Comparison of ENCODE assay signal across 8 cellular contexts in the genomic region with DNA sequence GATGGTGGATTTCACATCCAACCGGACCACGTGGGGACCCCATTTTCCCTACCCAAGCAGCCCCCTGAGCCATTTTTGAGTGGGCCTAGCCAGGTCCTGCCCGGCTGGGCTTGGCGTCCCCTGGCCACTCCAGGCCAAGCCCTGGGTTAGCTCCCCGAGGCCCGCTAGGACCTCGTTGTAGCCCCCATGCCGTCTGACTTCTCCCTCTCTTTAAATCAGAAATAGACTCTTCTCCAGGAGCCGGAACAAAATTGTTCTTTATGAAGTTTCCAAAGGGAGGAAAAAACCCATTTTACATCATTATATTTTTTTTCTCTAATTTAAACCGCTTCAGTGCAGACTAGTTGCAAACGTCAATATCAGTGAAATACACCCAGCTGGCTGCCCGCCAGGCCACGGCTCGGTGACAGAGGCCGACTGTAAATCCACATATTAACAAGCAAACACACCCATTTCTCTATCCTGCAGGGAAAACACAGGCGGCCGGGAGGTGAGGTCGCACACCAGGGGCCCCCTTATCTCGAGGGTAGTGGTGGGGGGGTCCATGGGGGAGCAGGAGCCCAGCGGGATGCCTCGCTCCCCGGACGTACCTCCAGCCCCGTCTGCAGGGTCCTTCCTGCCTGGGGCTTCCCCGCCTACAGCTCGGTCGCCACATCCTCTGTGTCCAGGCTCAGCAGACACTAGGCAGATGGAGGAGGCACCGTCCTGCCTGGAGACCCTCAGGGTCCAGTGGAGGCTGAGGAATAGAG.
DNase-seq lines count a peak whose midpoint lies in the region; ATAC-seq and TF ChIP-seq lines count a peak whose summit lies in the region.

No MANE protein-coding gene starts in this region.

- CTCF ChIA-PET in HCT116 (lab: Charles Lee): no interaction called here

- no peak overlapping the region for H3K27ac ChIP-seq in BLaER1 treated with 17β-estradiol and CSF1 and Interleukin-3, amounts not matched to agents 10 nM and 100 nM
- H3K27ac ChIP-seq in HCT116 (ENCODE audit: low read depth, low read length): peak overlapping the region; percentile 88
- H3K27ac ChIP-seq in stomach: no peak overlapping the region

- peaks cover 31 to 64% (median 59%) of the 10 kb centered on the region in 10 experiments for H3K4me1 ChIP-seq in BLaER1 treated with 17β-estradiol and CSF1 and Interleukin-3, amounts not matched to agents 10 nM and 100 nM
- H3K4me1 ChIP-seq in HCT116 (ENCODE audit: control insufficient read depth in 1 of 2, insufficient read depth in 2 of 2, low read length in 2 of 2) (peaks cover 6 to 24% of the 10 kb centered on the region in 2 experiments), stomach (peaks cover 11 to 18% (median 15%) of the 10 kb centered on the region in 4 donors)

- H3K4me3 ChIP-seq in BLaER1 treated with 17β-estradiol and CSF1 and Interleukin-3, amounts not matched to agents 10 nM and 100 nM: peak overlapping the region in 5 of 10 experiments; percentile 25 to 47 (median 36); a peak in 6 of 20 replicates
- H3K4me3 ChIP-seq in HCT116 (replicated peaks in 1 of 2; ENCODE audit: low read depth in 1 of 2, low read length in 2 of 2): peak overlapping the region; percentile 94 to 100
- H3K4me3 ChIP-seq in fibroblast of villous mesenchyme (ENCODE audit: low read depth, low read length): no peak overlapping the region
- peak overlapping the region in 2 of 4 donors; percentile 23 to 33 for H3K4me3 ChIP-seq in stomach

- RAD21 ChIA-PET in HCT116 (lab: Charles Lee; ENCODE audit: low non-redundant PET in 1 of 2, low total read pairs in 2 of 2, uncharacterized antibody in 2 of 2, unreplicated experiment in 2 of 2): no interaction called here

- no peaks in the 10 kb centered on the region for H3K27me3 Mint-ChIP-seq in T-helper 2 cell treated with Interferon-gamma antibody and Interleukin-4, amounts not matched to agents 5 μg/mL and 100 μg/mL, for 36 hours (ENCODE audit: low read depth)

- 0 out of 2 replicates have a peak, but pooled peaks have one; percentile 3 for ATAC-seq in HCT116
- no peak for ATAC-seq in HG03045 (IDR thresholded peaks at IDR 0.05; ENCODE audit: unreplicated experiment)

- H3K79me2 ChIP-seq in HCT116 (ENCODE audit: insufficient read depth, low read length): peaks cover 30% of the 10 kb centered on the region

- BruUV-seq in HCT116 (replicated peaks; lab: Mats Ljungman, UMichigan): TSS peak; percentile 97

- H3K4me1 Mint-ChIP-seq in T-helper 2 cell treated with Interferon-gamma antibody and Interleukin-4, amounts not matched to agents 5 μg/mL and 100 μg/mL, for 36 hours (ENCODE audit: low read depth): peaks cover 20% of the 10 kb centered on the region

- H3K27ac Mint-ChIP-seq in T-helper 2 cell treated with Interferon-gamma antibody and Interleukin-4, amounts not matched to agents 5 μg/mL and 100 μg/mL, for 36 hours: no peak overlapping the region

- no peak for TF ChIP-seq EP300 in stomach (IDR thresholded peaks at IDR 0.05)

- H3K9ac ChIP-seq in BLaER1 treated with 17β-estradiol and CSF1 and Interleukin-3, amounts not matched to agents 10 nM and 100 nM: peak overlapping the region in 3 of 11 experiments; percentile 4 to 9 (median 8); a peak in 4 of 22 replicates
- H3K9ac ChIP-seq in HCT116 (ENCODE audit: low read length): peak overlapping the region; percentile 99

- WGBS in stomach, 5 donors: 11 to 19% (median 17%) methylated on average over 18 to 28 of the region's 28 CpGs

- H3K9me3 ChIP-seq in BLaER1 treated with 17β-estradiol and CSF1 and Interleukin-3, amounts not matched to agents 10 nM and 100 nM (replicated peaks in 1 of 11): no peaks in the 10 kb centered on the region
- H3K9me3 ChIP-seq in HCT116 (ENCODE audit: control insufficient read depth in 1 of 2, insufficient read depth in 1 of 2, low read depth in 1 of 2, low read length in 2 of 2): no peaks in the 10 kb centered on the region
- no peaks in the 10 kb centered on the region for H3K9me3 ChIP-seq in stomach

- peak overlapping the region; percentile 53 to 92 (median 83) for H3K4me2 ChIP-seq in BLaER1 treated with 17β-estradiol and CSF1 and Interleukin-3, amounts not matched to agents 10 nM and 100 nM
- peak overlapping the region; percentile 99 for H3K4me2 ChIP-seq in HCT116 (ENCODE audit: low read length)

- POLR2A ChIA-PET in HCT116 (lab: Charles Lee): interaction anchor here (0.7 kb wide), 1 partner anchor 135 kb away, joined by 3 read pairs; no protein-coding TSS in a partner anchor

- no peak for TF ChIP-seq RAD21 in HCT116 (IDR thresholded peaks at IDR 0.05; ENCODE audit: low read depth)

- intact Hi-C loops in HCT116 (cut with micrococcal nuclease) (no loop called here), stomach (cut with DNase I; ENCODE audit: low total_unique reads) (no loop called here)

- TF ChIP-seq POLR2A in HCT116 (IDR thresholded peaks at IDR 0.05; ENCODE audit: borderline replicate concordance, extremely low read depth, insufficient read depth, insufficient read length) (no peak), stomach (IDR thresholded peaks at IDR 0.05) (no peak)

- no peaks in the 10 kb centered on the region for H3K36me3 Mint-ChIP-seq in T-helper 2 cell treated with Interferon-gamma antibody and Interleukin-4, amounts not matched to agents 5 μg/mL and 100 μg/mL, for 36 hours (ENCODE audit: low read depth)

- H3K9me3 Mint-ChIP-seq in T-helper 2 cell treated with Interferon-gamma antibody and Interleukin-4, amounts not matched to agents 5 μg/mL and 100 μg/mL, for 36 hours: no peaks in the 10 kb centered on the region

- no peak for TF ChIP-seq CTCF in HCT116 (IDR thresholded peaks at IDR 0.05 in 2 of 3, conservative IDR thresholded peaks at IDR 0.05 in 1 of 3; ENCODE audit: borderline replicate concordance in 1 of 3, insufficient read depth in 1 of 3, low read depth in 2 of 3, low read length in 2 of 3)
- no peak for TF ChIP-seq CTCF in fibroblast of villous mesenchyme (IDR thresholded peaks at IDR 0.05; ENCODE audit: insufficient read depth, low read depth, low read length)
- no peak for TF ChIP-seq CTCF in stomach (IDR thresholded peaks at IDR 0.05)

- no peak for DNase-seq in HCT116 (ENCODE audit: low read depth, low spot score)
- no peak for DNase-seq in T-helper 2 cell treated with Interferon-gamma antibody and Interleukin-4, amounts not matched to agents 5 μg/mL and 100 μg/mL, for 36 hours (ENCODE audit: low spot score)
- DNase-seq in fibroblast of villous mesenchyme (ENCODE audit: low read depth): peak; percentile 22
- DNase-seq in stomach: peak; percentile 76
- no peak for DNase-seq in kidney glomerular epithelial cell (lab: John Stamatoyannopoulos, UW)
- no peak for DNase-seq in putamen (ENCODE audit: low spot score)

- H3K9me2 ChIP-seq in HCT116 (ENCODE audit: insufficient read depth): no peaks in the 10 kb centered on the region

- H4K20me1 ChIP-seq in BLaER1 treated with 17β-estradiol and CSF1 and Interleukin-3, amounts not matched to agents 10 nM and 100 nM: peaks cover 0 to 42% (median 9%) of the 10 kb centered on the region in 11 experiments; a peak in 7 of 22 replicates
- no peaks in the 10 kb centered on the region for H4K20me1 ChIP-seq in HCT116 (ENCODE audit: insufficient read depth)

- peaks cover 0 to 7% (median 0%) of the 10 kb centered on the region in 11 experiments; a peak in 1 of 22 replicates for H3K36me3 ChIP-seq in BLaER1 treated with 17β-estradiol and CSF1 and Interleukin-3, amounts not matched to agents 10 nM and 100 nM
- H3K36me3 ChIP-seq in HCT116 (ENCODE audit: control insufficient read depth in 1 of 2, insufficient read depth in 2 of 2, low read length in 2 of 2): peaks cover 0 to 15% of the 10 kb centered on the region in 2 experiments; a peak in 1 of 4 replicates
- no peaks in the 10 kb centered on the region for H3K36me3 ChIP-seq in stomach

- H2AFZ ChIP-seq in HCT116 (ENCODE audit: low read depth, low read length, poor library complexity, severe bottlenecking): no peak overlapping the region

- peak overlapping the region; percentile 29 for H3K4me3 Mint-ChIP-seq in T-helper 2 cell treated with Interferon-gamma antibody and Interleukin-4, amounts not matched to agents 5 μg/mL and 100 μg/mL, for 36 hours

- H3K27me3 ChIP-seq in BLaER1 treated with 17β-estradiol and CSF1 and Interleukin-3, amounts not matched to agents 10 nM and 100 nM: peaks cover 10 to 44% (median 26%) of the 10 kb centered on the region in 11 experiments; a peak in 19 of 22 replicates
- H3K27me3 ChIP-seq in HCT116 (ENCODE audit: insufficient read depth, low read length) (no peaks in the 10 kb centered on the region), stomach (peaks cover 0 to 39% (median 8%) of the 10 kb centered on the region in 3 donors)

TF ChIP-seq in HCT116, 20 proteins besides CTCF, POLR2A, EP300 and RAD21:
- TF ChIP-seq EZH2 (IDR thresholded peaks at IDR 0.05): no peak
- TF ChIP-seq FOSL1 (IDR thresholded peaks at IDR 0.05; ENCODE audit: low read depth): no peak
- TF ChIP-seq, protein P1, sequence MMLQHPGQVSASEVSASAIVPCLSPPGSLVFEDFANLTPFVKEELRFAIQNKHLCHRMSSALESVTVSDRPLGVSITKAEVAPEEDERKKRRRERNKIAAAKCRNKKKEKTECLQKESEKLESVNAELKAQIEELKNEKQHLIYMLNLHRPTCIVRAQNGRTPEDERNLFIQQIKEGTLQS (IDR thresholded peaks at IDR 0.05): no peak
- TF ChIP-seq TCF7L2 (IDR thresholded peaks at IDR 0.05; ENCODE audit: borderline replicate concordance, extremely low read depth, insufficient read depth, insufficient read length): no peak
- no peak for TF ChIP-seq SIN3A (IDR thresholded peaks at IDR 0.05; ENCODE audit: low read depth)
- no peak for TF ChIP-seq CBX3 (IDR thresholded peaks at IDR 0.05; ENCODE audit: low read depth)
- TF ChIP-seq SP1 (IDR thresholded peaks at IDR 0.05; ENCODE audit: low read depth): no peak
- TF ChIP-seq ELF1 (IDR thresholded peaks at IDR 0.05; ENCODE audit: borderline replicate concordance, low read depth): no peak
- no peak for TF ChIP-seq EGR1 (IDR thresholded peaks at IDR 0.05; ENCODE audit: low read depth)
- no peak for TF ChIP-seq EZH2phosphoT487 (IDR thresholded peaks at IDR 0.05; ENCODE audit: borderline replicate concordance)
- TF ChIP-seq JUND (IDR thresholded peaks at IDR 0.05): no peak
- TF ChIP-seq ZNF274 (IDR thresholded peaks at IDR 0.05; ENCODE audit: low read depth, low read length): no peak

Comparison
In these comparisons a context has a peak if more than half of its experiments do, and no peak if none do; other contexts are left out.
1. DNase-seq: peak in fibroblast of villous mesenchyme (single experiment) and stomach (single experiment); none in HCT116 (single experiment), T-helper 2 cell treated with Interferon-gamma antibody and Interleukin-4, amounts not matched to agents 5 μg/mL and 100 μg/mL, for 36 hours (single experiment), kidney glomerular epithelial cell (single experiment) and putamen (single experiment).